Comparison of ENCODE assay signal across 10 cellular contexts in the genomic region with DNA sequence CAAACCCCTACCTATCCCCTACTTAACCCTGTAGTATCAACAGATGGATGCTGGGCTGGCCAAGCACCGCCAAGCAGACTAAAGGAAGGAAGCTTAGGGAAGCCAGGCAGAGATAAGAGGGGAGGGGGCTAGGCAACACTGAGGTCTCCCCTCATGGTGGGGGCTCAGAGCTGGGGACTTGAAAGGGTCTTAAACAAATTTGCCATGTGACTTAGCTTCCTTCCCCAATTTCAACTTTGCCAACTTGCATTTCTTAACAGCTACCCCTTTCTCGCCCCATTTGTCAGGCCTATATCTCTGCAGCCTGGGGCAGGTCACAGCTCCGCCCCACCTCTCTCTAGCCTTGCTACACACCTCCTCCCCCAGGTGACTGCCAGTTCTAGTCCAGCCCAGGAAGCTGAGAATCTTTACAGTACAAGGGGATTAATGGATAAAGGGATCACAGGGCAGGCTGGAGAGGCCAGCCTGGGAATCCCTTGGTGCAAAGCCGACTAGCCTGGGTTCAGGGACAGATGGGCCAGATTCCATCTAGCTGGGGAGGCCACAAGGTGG. TPM values are rescaled to one million over a fixed set of nuclear protein-coding genes. Genes with fewer than 3 reads are reported as not detected.
DNase-seq lines count a peak whose midpoint lies in the region; ATAC-seq and TF ChIP-seq lines count a peak whose summit lies in the region.
"Had no signal": no experiment of that assay in that cellular context is flagged by ENCODE, and none has a peak within 500 bp of the region (broad histone marks: within the 10 kb centered on the region; RNA-seq: fewer than 3 reads in every experiment).

No MANE protein-coding gene starts in this region.

- DNase-seq in CD8-positive, alpha-beta T cell: peak in 2 of 7 experiments; percentile 44 to 51
- peak; percentile 65 for DNase-seq in activated CD4-positive, alpha-beta memory T cell treated with anti-CD3 and anti-CD28 coated beads for 36 hours
- DNase-seq in left lobe of liver (ENCODE audit: low spot score): no peak
- no peak for DNase-seq in putamen (ENCODE audit: low spot score)
- DNase-seq in hippocampal formation (lab: John Stamatoyannopoulos, UW): no peak
- DNase-seq: NCI-H187 had no signal

- intact Hi-C loops in CD8-positive, alpha-beta T cell (cut with DNase I, micrococcal nuclease): no loop called here
- intact Hi-C loops in activated CD4-positive, alpha-beta memory T cell treated with anti-CD3 and anti-CD28 coated beads for 36 hours (cut with micrococcal nuclease): loop anchor here (2.0 to 5.0 kb wide), 3 partner anchors 17 to 393 kb away; a partner anchor contains a TSS

- H3K4me3 ChIP-seq in CD8-positive, alpha-beta T cell (ENCODE audit: low read depth, low read length): peak overlapping the region; percentile 64
- H3K4me3 ChIP-seq in KMS-11 (IDR thresholded peaks at IDR 0.05; ENCODE audit: insufficient read depth, low read depth, low read length): no peak overlapping the region
- H3K4me3 ChIP-seq: pancreas had no signal

- peaks cover 85% of the 10 kb centered on the region for H3K4me1 Mint-ChIP-seq in CD8-positive, alpha-beta T cell (ENCODE audit: low read depth)
- H3K4me1 Mint-ChIP-seq in activated CD4-positive, alpha-beta memory T cell treated with anti-CD3 and anti-CD28 coated beads for 36 hours (ENCODE audit: low read depth): peaks cover 83% of the 10 kb centered on the region

- TF ChIP-seq CTCF in CD8-positive, alpha-beta T cell (IDR thresholded peaks at IDR 0.05): no peak
- no peak for TF ChIP-seq CTCF in KMS-11 (conservative IDR thresholded peaks at IDR 0.05; ENCODE audit: low read depth, low read length)

- peaks cover 11% of the 10 kb centered on the region for H3K36me3 Mint-ChIP-seq in CD8-positive, alpha-beta T cell
- H3K36me3 Mint-ChIP-seq in activated CD4-positive, alpha-beta memory T cell treated with anti-CD3 and anti-CD28 coated beads for 36 hours: peaks cover 14% of the 10 kb centered on the region

- H3K9ac ChIP-seq in KMS-11: peak overlapping the region; percentile 71; the same call in 1 of the 2 replicates

- H3K9me3 Mint-ChIP-seq in CD8-positive, alpha-beta T cell: no peaks in the 10 kb centered on the region
- no peaks in the 10 kb centered on the region for H3K9me3 Mint-ChIP-seq in activated CD4-positive, alpha-beta memory T cell treated with anti-CD3 and anti-CD28 coated beads for 36 hours

- ATAC-seq in CD8-positive, alpha-beta T cell: no peak
- ATAC-seq in left lobe of liver (peak; percentile 5), GM18868 (IDR thresholded peaks at IDR 0.05; ENCODE audit: unreplicated experiment) (no peak), HG02678 (IDR thresholded peaks at IDR 0.05; ENCODE audit: unreplicated experiment) (no peak)

- no peaks in the 10 kb centered on the region for H3K27me3 Mint-ChIP-seq in CD8-positive, alpha-beta T cell (ENCODE audit: low read depth)
- no peaks in the 10 kb centered on the region for H3K27me3 Mint-ChIP-seq in activated CD4-positive, alpha-beta memory T cell treated with anti-CD3 and anti-CD28 coated beads for 36 hours

- CTCF ChIA-PET in CD8-positive, alpha-beta T cell (lab: Charles Lee): interaction anchor here (0.9 to 8.5 kb wide), 8 partner anchors 8 to 398 kb away, joined by 3 to 98 read pairs (median 8); no protein-coding TSS in a partner anchor
- CTCF ChIA-PET in activated CD4-positive, alpha-beta memory T cell treated with anti-CD3 and anti-CD28 coated beads for 36 hours (lab: Charles Lee): interaction anchor here (0.6 to 9.2 kb wide), 10 partner anchors 9 to 132 kb away, joined by 3 to 96 read pairs (median 5); no protein-coding TSS in a partner anchor

- H3K27ac Mint-ChIP-seq in CD8-positive, alpha-beta T cell: peak overlapping the region; percentile 99
- peak overlapping the region; percentile 99 for H3K27ac Mint-ChIP-seq in activated CD4-positive, alpha-beta memory T cell treated with anti-CD3 and anti-CD28 coated beads for 36 hours

- H4K20me1 ChIP-seq in KMS-11 (ENCODE audit: insufficient read depth): no peaks in the 10 kb centered on the region

- POLR2A ChIA-PET in CD8-positive, alpha-beta T cell (lab: Charles Lee): interaction anchor here (1.0 to 1.5 kb wide), 3 partner anchors 11 to 40 kb away, joined by 3 to 5 read pairs (median 3); no protein-coding TSS in a partner anchor
- POLR2A ChIA-PET in activated CD4-positive, alpha-beta memory T cell treated with anti-CD3 and anti-CD28 coated beads for 36 hours (lab: Charles Lee): interaction anchor here (0.5 to 2.6 kb wide), 7 partner anchors 9 to 537 kb away, joined by 3 to 8 read pairs (median 3); no protein-coding TSS in a partner anchor

- peaks cover 75% of the 10 kb centered on the region for H3K79me2 ChIP-seq in KMS-11 (ENCODE audit: insufficient read depth, low read depth)

- peak overlapping the region; percentile 94 for H3K4me3 Mint-ChIP-seq in CD8-positive, alpha-beta T cell
- H3K4me3 Mint-ChIP-seq in activated CD4-positive, alpha-beta memory T cell treated with anti-CD3 and anti-CD28 coated beads for 36 hours: peak overlapping the region; percentile 98

- H3K4me1 ChIP-seq in CD8-positive, alpha-beta T cell (ENCODE audit: insufficient read depth, low read length): peaks cover 77% of the 10 kb centered on the region
- H3K4me1 ChIP-seq in KMS-11 (ENCODE audit: low read depth, poor library complexity, severe bottlenecking): peaks cover 85% of the 10 kb centered on the region

- peak overlapping the region; percentile 5; the same call in 1 of the 2 replicates for H2AFZ ChIP-seq in KMS-11 (ENCODE audit: low read depth)

- H3K27ac ChIP-seq in CD8-positive, alpha-beta T cell (ENCODE audit: low read depth, low read length): peak overlapping the region; percentile 59
- H3K27ac ChIP-seq in KMS-11: peak overlapping the region; percentile 85

- no peaks in the 10 kb centered on the region for H3K27me3 ChIP-seq in CD8-positive, alpha-beta T cell (ENCODE audit: insufficient read depth, low read length)
- no peaks in the 10 kb centered on the region for H3K27me3 ChIP-seq in KMS-11 (ENCODE audit: insufficient read depth, low read depth)
- H3K27me3 ChIP-seq: pancreas had no signal

- H3K4me2 ChIP-seq in KMS-11: peak overlapping the region; percentile 88

- H3K9me3 ChIP-seq in CD8-positive, alpha-beta T cell (ENCODE audit: low read length): no peaks in the 10 kb centered on the region
- H3K9me3 ChIP-seq: pancreas had no signal

- no peaks in the 10 kb centered on the region for H3K36me3 ChIP-seq in CD8-positive, alpha-beta T cell (ENCODE audit: insufficient read depth, low read length)
- H3K36me3 ChIP-seq in KMS-11 (ENCODE audit: insufficient read depth): no peaks in the 10 kb centered on the region
- H3K36me3 ChIP-seq: pancreas had no signal

RNA-seq across cellular contexts. Expression of a gene that starts 3.4 kb away (rescaled TPM):
- total RNA-seq in CD8-positive, alpha-beta T cell: 10 to 100 TPM; 62.2 to 63.5 TPM
- 10 to 100 TPM; 56.6 to 58.7 TPM for total RNA-seq in activated CD4-positive, alpha-beta memory T cell treated with anti-CD3 and anti-CD28 coated beads for 36 hours
- 0.93 TPM for total RNA-seq in left lobe of liver

Comparison
In these comparisons a context has a peak if more than half of its experiments do, and no peak if none do; other contexts are left out.
1. RNA of a gene that starts 3.4 kb away (total RNA-seq): 62.2 to 63.5 TPM in CD8-positive, alpha-beta T cell and 56.6 to 58.7 TPM in activated CD4-positive, alpha-beta memory T cell treated with anti-CD3 and anti-CD28 coated beads for 36 hours; 0.93 TPM in left lobe of liver (single experiment); every median in the first group is over 10 times any median in the second.